ENCODE assay signal across 8 cellular contexts in genomic region chr12:96985515-96986362, GRCh38.
DNase-seq lines count a peak whose midpoint lies in the region; ATAC-seq and TF ChIP-seq lines count a peak whose summit lies in the region.

No MANE protein-coding gene starts in this region.

- CTCF ChIA-PET in IMR-90 (lab: Yijun Ruan, JAX) = interaction anchor here (0.6 to 1.4 kb wide), 5 partner anchors 8 to 323 kb away, joined by 3 to 6 read pairs (median 3); no protein-coding TSS in a partner anchor

- H3K14ac ChIP-seq in IMR-90 (replicated peaks; ENCODE audit: low read depth, low read length) = no peak overlapping the region

- H3K9me3 ChIP-seq in IMR-90 (ENCODE audit: control insufficient read depth, insufficient read depth, low read length) = no peaks in the 10 kb centered on the region
- no peaks in the 10 kb centered on the region for H3K9me3 ChIP-seq in muscle layer of colon (ENCODE audit: low read length)
- H3K9me3 ChIP-seq in testis = no peaks in the 10 kb centered on the region

- H2BK120ac ChIP-seq in IMR-90 (ENCODE audit: low read depth, low read length) = no peak overlapping the region

- POLR2A ChIA-PET in IMR-90 (lab: Charles Lee; ENCODE audit: unreplicated experiment) = no interaction called here

- H3K27me3 ChIP-seq in IMR-90 (ENCODE audit: control insufficient read depth, insufficient read depth, low read length) (peaks cover 10% of the 10 kb centered on the region), muscle layer of colon (ENCODE audit: control insufficient read depth in 1 of 2, insufficient read depth in 2 of 2, low read length in 2 of 2) (peaks cover 3 to 9% of the 10 kb centered on the region in 2 donors), testis (no peaks in the 10 kb centered on the region)

- H4K20me1 ChIP-seq in IMR-90 (ENCODE audit: insufficient read depth, low read length) = no peaks in the 10 kb centered on the region

- no peak overlapping the region for H2BK5ac ChIP-seq in IMR-90 (ENCODE audit: low read depth, low read length, poor library complexity, severe bottlenecking)

- no peak overlapping the region for H2BK15ac ChIP-seq in IMR-90 (ENCODE audit: low read depth, low read length)

- no peak overlapping the region for H3K18ac ChIP-seq in IMR-90 (ENCODE audit: low read depth, low read length)

- in situ Hi-C loops in IMR-90 (cut with MboI; ENCODE audit: low sequenced_read_pairs) = loop anchor here (10.0 to 25.0 kb wide), 2 partner anchors 401 to 1402 kb away; no protein-coding TSS in a partner anchor

- TF ChIP-seq CTCF in IMR-90 (conservative IDR thresholded peaks at IDR 0.05; ENCODE audit: low read depth, low read length) (peak; percentile 64), testis (IDR thresholded peaks at IDR 0.05) (peak in 2 of 3 experiments; percentile 63 to 72)

- H3K9me1 ChIP-seq in IMR-90 (ENCODE audit: insufficient read depth, low read length) = no peaks in the 10 kb centered on the region

- DNase-seq in EH (ENCODE audit: low read depth) (peak; percentile 22), IMR-90 (no peak), ecto neural progenitor cell (ENCODE audit: low spot score) (peak; percentile 75), testis (peak; percentile 39), NCI-H128 (lab: John Stamatoyannopoulos, UW; ENCODE audit: unreplicated experiment) (no peak)
- DNase-seq in activated CD4-positive, alpha-beta T cell treated with anti-CD3 and anti-CD28 coated beads for 1 hour = peak; percentile 26

- H3K4ac ChIP-seq in IMR-90 (ENCODE audit: low read depth, low read length) = no peak overlapping the region

- no peak overlapping the region for H4K5ac ChIP-seq in IMR-90 (ENCODE audit: low read depth, low read length)

- H2BK20ac ChIP-seq in IMR-90 (ENCODE audit: low read depth, low read length) = no peak overlapping the region

- H3K27ac ChIP-seq in IMR-90 (ENCODE audit: insufficient read depth, low read length) (no peak overlapping the region), muscle layer of colon (ENCODE audit: low read depth, low read length) (no peak overlapping the region), testis (no peak overlapping the region)

- H2AFZ ChIP-seq in IMR-90 (replicated peaks; ENCODE audit: low read length, poor library complexity) = peak overlapping the region; percentile 82

- H3K36me3 ChIP-seq in IMR-90 (ENCODE audit: control insufficient read depth, insufficient read depth, low read length) = no peaks in the 10 kb centered on the region
- H3K36me3 ChIP-seq in muscle layer of colon (ENCODE audit: insufficient read depth, low read length) = no peaks in the 10 kb centered on the region
- no peaks in the 10 kb centered on the region for H3K36me3 ChIP-seq in testis (ENCODE audit: low read depth, missing control alignments)

- peak overlapping the region; percentile 57 for H2AK9ac ChIP-seq in IMR-90 (replicated peaks; ENCODE audit: low read depth, low read length, poor library complexity)

- no peak overlapping the region for H2AK5ac ChIP-seq in IMR-90 (ENCODE audit: low read depth, low read length)

- no peak overlapping the region for H3K56ac ChIP-seq in IMR-90 (ENCODE audit: extremely low read depth, insufficient read depth, low read length)

- TF ChIP-seq POLR2A in IMR-90 (IDR thresholded peaks at IDR 0.05; ENCODE audit: low read depth, low read length) (no peak), testis (IDR thresholded peaks at IDR 0.05) (no peak)

- no peaks in the 10 kb centered on the region for H3K4me1 ChIP-seq in IMR-90 (ENCODE audit: control insufficient read depth, insufficient read depth, low read length)
- no peaks in the 10 kb centered on the region for H3K4me1 ChIP-seq in muscle layer of colon (ENCODE audit: insufficient read depth, low read length)
- no peaks in the 10 kb centered on the region for H3K4me1 ChIP-seq in testis

- no peak overlapping the region for H4K8ac ChIP-seq in IMR-90 (ENCODE audit: low read depth in 2 of 2, low read length in 2 of 2)

- peak; percentile 63 for TF ChIP-seq RAD21 in IMR-90 (IDR thresholded peaks at IDR 0.05; ENCODE audit: low read length)

- H3K4me3 ChIP-seq in IMR-90 (ENCODE audit: insufficient read depth, low read depth, low read length) (peak overlapping the region; percentile 10), muscle layer of colon (ENCODE audit: low read depth in 1 of 2, low read length in 2 of 2) (peak overlapping the region; percentile 39 to 52), testis (peak overlapping the region; percentile 31 to 45)

- WGBS in IMR-90 (ENCODE audit: extremely low coverage in 2 of 2, insufficient read length in 1 of 2), 2 experiments = 0% methylated on average over 1 of the region's 56 CpGs; no CpG with 5 or more reads in 1 of the 2 experiments
- 2 to 3% methylated on average over 48 to 56 of the region's 56 CpGs for WGBS in testis, 2 donors

- BruUV-seq in IMR-90 (replicated peaks; lab: Mats Ljungman, UMichigan) = no TSS peak

- ATAC-seq in GM21529 (IDR thresholded peaks at IDR 0.05; ENCODE audit: unreplicated experiment) (peak; percentile 85), IMR-90 (ENCODE audit: low read depth) (peak; percentile 75)

- H3K79me1 ChIP-seq in IMR-90 (ENCODE audit: low read depth in 1 of 2, low read length in 2 of 2) = no peaks in the 10 kb centered on the region

- H3K4me2 ChIP-seq in IMR-90 (ENCODE audit: low read depth, low read length) = peak overlapping the region; percentile 72

- H3K9ac ChIP-seq in IMR-90 (ENCODE audit: low read depth, low read length) = no peak overlapping the region
- no peak overlapping the region for H3K9ac ChIP-seq in muscle layer of colon (ENCODE audit: low read length)

- dilution Hi-C loops in IMR-90 (cut with HindIII; ENCODE audit: low sequenced_read_pairs, unreplicated experiment) = no loop called here

- no peak overlapping the region for H4K91ac ChIP-seq in IMR-90 (ENCODE audit: insufficient read depth, low read depth, low read length)

- intact Hi-C loops in IMR-90 (cut with micrococcal nuclease) = loop anchor here (1.0 kb wide), 2 partner anchors 407 to 1412 kb away; no protein-coding TSS in a partner anchor
- intact Hi-C loops in testis (cut with DNase I; ENCODE audit: low total_unique reads) = no loop called here

- no peak overlapping the region for H3K23ac ChIP-seq in IMR-90 (ENCODE audit: low read depth, low read length)

TF ChIP-seq in IMR-90, 13 proteins besides CTCF, POLR2A, EP300 and RAD21:
- TF ChIP-seq MAFK (IDR thresholded peaks at IDR 0.05; ENCODE audit: low read depth, low read length) = peak; percentile 39; the same call in 1 of the 2 replicates
- TF ChIP-seq SMC3 (IDR thresholded peaks at IDR 0.05; ENCODE audit: low read depth, low read length) = peak; percentile 47
- no peak for TF ChIP-seq RCOR1 (IDR thresholded peaks at IDR 0.05; ENCODE audit: insufficient replicate concordance, low read length)

Comparison
In these comparisons a context has a peak if more than half of its experiments do, and no peak if none do; other contexts are left out.
1. DNase-seq: peak in EH (single experiment), activated CD4-positive, alpha-beta T cell treated with anti-CD3 and anti-CD28 coated beads for 1 hour (single experiment), ecto neural progenitor cell (single experiment) and testis (single experiment); none in IMR-90 (single experiment) and NCI-H128 (single experiment).
2. Peak in every context shown above with its lines, with median percentiles within 50 percentile points of each other: H3K4me3 ChIP-seq.